ENCODE assay signal across 34 cellular contexts in the genomic region with DNA sequence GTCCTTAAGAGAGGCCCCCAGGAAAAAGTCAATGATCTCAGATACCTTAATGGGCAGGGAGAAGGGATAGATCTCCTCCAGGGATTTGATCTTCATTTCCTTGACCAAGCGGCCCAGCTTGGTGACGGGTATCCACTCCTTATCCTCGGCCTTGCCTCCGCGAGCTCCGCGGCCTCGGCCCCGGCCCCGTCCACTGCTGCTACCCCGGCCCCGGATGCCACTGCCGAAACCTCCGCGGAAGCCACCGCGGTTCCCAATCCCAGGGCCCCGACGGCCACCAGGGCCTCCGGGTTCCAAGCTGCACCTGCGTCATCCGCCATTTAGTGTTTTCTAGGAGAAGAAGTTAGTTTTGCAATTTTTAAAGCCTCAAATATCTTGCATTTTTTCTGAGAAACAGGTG.
"Had no signal": no experiment of that assay in that cellular context is flagged by ENCODE, and none has a peak within 500 bp of the region (broad histone marks: within the 10 kb centered on the region; RNA-seq: fewer than 3 reads in every experiment).

No MANE protein-coding gene starts in this region.

- H3K4me2 ChIP-seq: KMS-11 had no signal

- H3K36me3 ChIP-seq: MG63 had no signal

- H3K27ac ChIP-seq: KMS-11 had no signal

- H3K4me3 ChIP-seq: MG63 had no signal

- H3K9me3 ChIP-seq: MG63 had no signal

- DNase-seq: Karpas-422, Kasumi-1, MG63, MM.1S, MV-4-11, NCI-H1048, NCI-H1092, NCI-H1092 treated with DMSO at 0.1 percent for 48 hours, NCI-H1105, NCI-H1105 treated with DMSO at 0.1 percent for 48 hours, NCI-H1417, NCI-H1417 treated with DMSO at 0.1 percent for 48 hours, NCI-H1436, NCI-H1436 treated with DMSO at 0.1 percent for 48 hours, NCI-H146, NCI-H1694, NCI-H1694 treated with DMSO at 0.1 percent for 48 hours, NCI-H187, NCI-H187 treated with DMSO at 0.1 percent for 48 hours, NCI-H1930, NCI-H2029, NCI-H2029 treated with DMSO at 0.1 percent for 48 hours, NCI-H2081, NCI-H2081 treated with DMSO at 0.1 percent for 48 hours, NCI-H2107, NCI-H2171, NCI-H2171 treated with DMSO at 0.1 percent for 48 hours, NCI-H2227 treated with DMSO at 0.1 percent for 48 hours, NCI-H226, NCI-H345, NCI-H446, NCI-H446 treated with DMSO at 0.1 percent for 48 hours, NCI-H510A had no signal

- H3K9ac ChIP-seq: KMS-11 had no signal

- H3K27me3 ChIP-seq: MG63 had no signal
